In genomic region chr6:167930300-167930699, GRCh38 we compare ENCODE assay signal across 14 cellular contexts.
DNase-seq lines count a peak whose midpoint lies in the region; ATAC-seq and TF ChIP-seq lines count a peak whose summit lies in the region.
"Had no signal": no experiment of that assay in that cellular context is flagged by ENCODE, and none has a peak within 500 bp of the region (broad histone marks: within the 10 kb centered on the region; RNA-seq: fewer than 3 reads in every experiment).

No MANE protein-coding gene starts in this region.

- H3K27ac Mint-ChIP-seq in endothelial cell (ENCODE audit: unreplicated experiment): peak overlapping the region; percentile 40
- H3K27ac Mint-ChIP-seq: activated naive CD8-positive, alpha-beta T cell treated with anti-CD3 and anti-CD28 coated beads for 36 hours had no signal

- CTCF ChIA-PET in PC-3 (lab: Charles Lee): no interaction called here

- peak overlapping the region; percentile 4 for H3K4me3 Mint-ChIP-seq in endothelial cell (ENCODE audit: unreplicated experiment)
- H3K4me3 Mint-ChIP-seq: activated naive CD8-positive, alpha-beta T cell treated with anti-CD3 and anti-CD28 coated beads for 36 hours; H9 had no signal

- peaks cover 32% of the 10 kb centered on the region for H3K36me3 Mint-ChIP-seq in endothelial cell (ENCODE audit: low read depth, unreplicated experiment)
- H3K36me3 Mint-ChIP-seq: activated naive CD8-positive, alpha-beta T cell treated with anti-CD3 and anti-CD28 coated beads for 36 hours had no signal

- H3K4me1 ChIP-seq in PC-3 (ENCODE audit: insufficient read depth, low read length) (peaks cover 18% of the 10 kb centered on the region), psoas muscle (peaks cover 8% of the 10 kb centered on the region)

- no TSS peak for BruUV-seq in PC-3 (replicated peaks; lab: Mats Ljungman, UMichigan)

- H3K36me3 ChIP-seq in PC-3 (ENCODE audit: low read depth, low read length) (no peaks in the 10 kb centered on the region; the same call in 1 of the 2 replicates), psoas muscle (ENCODE audit: insufficient read depth in 1 of 2, low read depth in 1 of 2) (peaks cover 4 to 21% of the 10 kb centered on the region in 2 donors)

- peaks cover 1% of the 10 kb centered on the region for H3K27me3 Mint-ChIP-seq in endothelial cell (ENCODE audit: unreplicated experiment)
- H3K27me3 Mint-ChIP-seq: activated naive CD8-positive, alpha-beta T cell treated with anti-CD3 and anti-CD28 coated beads for 36 hours had no signal

- H3K4me3 ChIP-seq in PC-3 (ENCODE audit: low read length) (no peak overlapping the region), psoas muscle (no peak overlapping the region)
- H3K4me3 ChIP-seq: esophagus muscularis mucosa, skin epidermis had no signal

- H3K9me3 Mint-ChIP-seq in endothelial cell (ENCODE audit: unreplicated experiment): no peaks in the 10 kb centered on the region
- H3K9me3 Mint-ChIP-seq: activated naive CD8-positive, alpha-beta T cell treated with anti-CD3 and anti-CD28 coated beads for 36 hours; H9 had no signal

- DNase-seq in GM04504 (ENCODE audit: low read depth) (peak; percentile 26), PC-3 (peak; percentile 80), endothelial cell (ENCODE audit: low spot score) (no peak), psoas muscle (no peak), GM13976 (ENCODE audit: low spot score) (no peak), NCI-H187 (lab: John Stamatoyannopoulos, UW) (no peak), NK-92 (lab: John Stamatoyannopoulos, UW; ENCODE audit: unreplicated experiment) (no peak)
- DNase-seq: activated CD8-positive, alpha-beta memory T cell treated with anti-CD3 and anti-CD28 coated beads, Interleukin-2, amount 50 U/mL, for 48 hours; activated naive CD8-positive, alpha-beta T cell treated with anti-CD3 and anti-CD28 coated beads for 36 hours; cortex of kidney; H9; WERI-Rb-1 had no signal

- H3K9me2 ChIP-seq in PC-3 (replicated peaks; ENCODE audit: low read length): no peaks in the 10 kb centered on the region

- POLR2A ChIA-PET in PC-3 (lab: Charles Lee; ENCODE audit: unreplicated experiment): no interaction called here

- intact Hi-C loops in PC-3 (cut with micrococcal nuclease): loop anchor here (1.0 kb wide), 1 partner anchor 20 kb away; no protein-coding TSS in a partner anchor
- intact Hi-C loops in psoas muscle (cut with DNase I): no loop called here

- 51 to 80% (median 63%) methylated on average over 3 of the region's 3 CpGs for WGBS in psoas muscle, 3 donors

- TF ChIP-seq CTCF in PC-3 (conservative IDR thresholded peaks at IDR 0.05; ENCODE audit: low read depth, low read length): no peak
- TF ChIP-seq CTCF in endothelial cell (IDR thresholded peaks at IDR 0.05; ENCODE audit: unreplicated experiment): no peak
- TF ChIP-seq CTCF in psoas muscle (IDR thresholded peaks at IDR 0.05): no peak
- TF ChIP-seq CTCF in GM13976 (IDR thresholded peaks at IDR 0.05; ENCODE audit: borderline replicate concordance, control extremely low read depth, extremely low read depth, insufficient read depth, missing control alignments): no peak

- H3K79me2 ChIP-seq in PC-3 (ENCODE audit: low read length): no peaks in the 10 kb centered on the region

- H2AFZ ChIP-seq in PC-3 (ENCODE audit: low read length): no peak overlapping the region

- H4K20me1 ChIP-seq in PC-3 (ENCODE audit: low read length): peaks cover 7% of the 10 kb centered on the region; the same call in 1 of the 2 replicates

- H3K27ac ChIP-seq in PC-3 (ENCODE audit: low read length): no peak overlapping the region
- H3K27ac ChIP-seq in psoas muscle: no peak overlapping the region
- H3K27ac ChIP-seq: esophagus muscularis mucosa, skin epidermis, WERI-Rb-1 had no signal

- peaks cover 4% of the 10 kb centered on the region for H3F3A ChIP-seq in PC-3 (ENCODE audit: low read length, unreplicated experiment)

- no peaks in the 10 kb centered on the region for H3K27me3 ChIP-seq in PC-3 (ENCODE audit: low read length)
- H3K27me3 ChIP-seq in psoas muscle (ENCODE audit: insufficient read depth in 3 of 3, low read length in 2 of 3): no peaks in the 10 kb centered on the region
- H3K27me3 ChIP-seq: esophagus muscularis mucosa had no signal

- no peaks in the 10 kb centered on the region for H3K9me3 ChIP-seq in PC-3 (ENCODE audit: low read length)
- no peaks in the 10 kb centered on the region for H3K9me3 ChIP-seq in psoas muscle
- H3K9me3 ChIP-seq: esophagus muscularis mucosa had no signal

- peak overlapping the region; percentile 30; the same call in 1 of the 2 replicates for H3K4me2 ChIP-seq in PC-3 (ENCODE audit: low read length)

- H3K4me1 Mint-ChIP-seq in endothelial cell (ENCODE audit: unreplicated experiment): peaks cover 18% of the 10 kb centered on the region
- H3K4me1 Mint-ChIP-seq: activated naive CD8-positive, alpha-beta T cell treated with anti-CD3 and anti-CD28 coated beads for 36 hours; H9 had no signal

- in situ Hi-C loops in GM13976 (cut with MboI; ENCODE audit: low sequenced_read_pairs, unreplicated experiment): no loop called here

- H3K9ac ChIP-seq in PC-3 (ENCODE audit: low read length): no peak overlapping the region

- ATAC-seq in PC-3 (peak; percentile 99), psoas muscle (peak; percentile 60 to 92 (median 74))

Comparison
In these comparisons a context has a peak if more than half of its experiments do, and no peak if none do; other contexts are left out.
1. DNase-seq: peak in GM04504 (single experiment) and PC-3 (single experiment); none in endothelial cell (single experiment), psoas muscle (0 of 2), GM13976 (single experiment), NCI-H187 (0 of 2) and NK-92 (single experiment).